7 cellular contexts compared by ENCODE assay signal in genomic region chr12:33533527-33533926, GRCh38.
"Had no signal": no experiment of that assay in that cellular context is flagged by ENCODE, and none has a peak within 500 bp of the region (broad histone marks: within the 10 kb centered on the region; RNA-seq: fewer than 3 reads in every experiment).

No MANE protein-coding gene starts in this region.

- H3K36me3 ChIP-seq: HAP-1 had no signal

- H3K4me2 ChIP-seq: KMS-11 had no signal

- DNase-seq: GM23248, IMR-90, Karpas-422, KBM-7 had no signal

- H3K27ac ChIP-seq: GM23248, KMS-11 had no signal

- H3K9ac ChIP-seq: GM23248, KMS-11 had no signal

- H3K4me3 ChIP-seq: GM23248, HAP-1 had no signal

- H3K9me3 ChIP-seq: HAP-1 had no signal

- ATAC-seq: HCT116 had no signal

- H2AFZ ChIP-seq: GM23248 had no signal

- H3K4me1 ChIP-seq: HAP-1 had no signal
